ENCODE assay signal across 7 cellular contexts in genomic region chr20:16978497-16978896, GRCh38.
"Had no signal": no experiment of that assay in that cellular context is flagged by ENCODE, and none has a peak within 500 bp of the region (broad histone marks: within the 10 kb centered on the region; RNA-seq: fewer than 3 reads in every experiment).

No MANE protein-coding gene starts in this region.

- H2AFZ ChIP-seq: GM23248 had no signal

- H3K4me3 ChIP-seq: GM23248 had no signal

- H3K27ac ChIP-seq: GM23248 had no signal

- H3K9ac ChIP-seq: GM23248 had no signal

- FAIRE-seq: H1, H54, HTR-8/SVneo had no signal

- DNase-seq: GM23248, H9, HCEC 1CT, KBM-7 had no signal
